Comparison of ENCODE assay signal across 26 cellular contexts in the genomic region with DNA sequence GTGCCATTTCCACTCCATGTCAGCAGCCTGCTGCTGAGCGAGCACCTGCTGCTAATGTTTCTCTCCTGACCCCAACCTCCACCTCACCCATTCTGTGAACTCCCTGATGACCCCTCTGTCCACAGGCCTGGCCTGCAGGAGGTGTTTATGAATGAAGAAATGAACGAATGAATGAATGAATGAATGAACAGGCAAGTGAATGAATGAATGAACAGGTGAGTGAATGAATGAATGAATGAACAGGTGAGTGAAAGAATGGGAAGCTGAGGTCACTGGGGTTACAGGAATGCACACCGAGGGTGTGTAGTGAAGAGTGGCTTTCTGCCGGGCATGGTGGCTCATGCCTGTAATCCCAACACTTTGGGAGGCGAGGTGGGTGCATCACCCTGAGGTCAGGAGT.
"Had no signal": no experiment of that assay in that cellular context is flagged by ENCODE, and none has a peak within 500 bp of the region (broad histone marks: within the 10 kb centered on the region; RNA-seq: fewer than 3 reads in every experiment).

No MANE protein-coding gene starts in this region.

- ATAC-seq: left colon; left lung; natural killer cell; pancreas; right cardiac atrium; sciatic nerve; stimulated activated effector memory CD8-positive, alpha-beta T cell treated with anti-CD3 and anti-CD28 coated beads, Interleukin-12 subunit alpha, Interleukin-12 subunit beta, amount 100 ng/mL, for 72 hours; upper lobe of right lung had no signal

- H3K4me3 ChIP-seq: left lung, lung, pancreas, prostate gland, skin epidermis, suprapubic skin, thoracic aorta, tibial artery, upper lobe of right lung had no signal

- H3K9me3 ChIP-seq: left lung, pancreas, prostate gland, suprapubic skin, thoracic aorta, tibial artery, upper lobe of right lung had no signal

- H3K4me1 ChIP-seq: left lung, pancreas, prostate gland, suprapubic skin, tibial artery, upper lobe of right lung had no signal

- H3K36me3 ChIP-seq: left lung, pancreas, prostate gland, suprapubic skin, thoracic aorta, tibial artery, upper lobe of right lung had no signal

- H3K27ac ChIP-seq: left lung, pancreas, prostate gland, skin epidermis, suprapubic skin, thoracic aorta, tibial artery, upper lobe of right lung had no signal

- DNase-seq: hypothalamus; immature natural killer cell; kidney; left colon; left lung; mesendoderm; naive B cell; natural killer cell; nucleus accumbens; pancreas; retina; right cardiac atrium; stimulated activated CD4-positive, alpha-beta T cell treated with anti-CD3 and anti-CD28 coated beads, Interleukin-4, amount 100 ng/mL, for 24 hours; stimulated activated naive CD4-positive, alpha-beta T cell; tibial artery; trophoblast cell; upper lobe of right lung had no signal

- FAIRE-seq: islet of Langerhans, kidney, pancreas, urothelium cell line had no signal
